Comparison of ENCODE assay signal across 8 cellular contexts in genomic region chr16:89701425-89702406, GRCh38. TPM values are rescaled to one million over a fixed set of nuclear protein-coding genes. Genes with fewer than 3 reads are reported as not detected.
DNase-seq lines count a peak whose midpoint lies in the region; ATAC-seq and TF ChIP-seq lines count a peak whose summit lies in the region.

Gene SPATA2L, minus strand, starts transcription at chr16:89701705. Its CDS starts 473 bp downstream, at chr16:89701232.

- no peak within 1 kb of the TSS for H3K27ac Mint-ChIP-seq in activated naive CD8-positive, alpha-beta T cell treated with anti-CD3 and anti-CD28 coated beads, Interleukin-2, amount 50 U/mL, for 24 hours

- no peaks in the 10 kb centered on the region for H3K36me3 ChIP-seq in upper lobe of right lung

- H3K4me3 ChIP-seq in upper lobe of right lung: peak within 1 kb of the TSS; percentile 70

- no peaks in the 10 kb centered on the region for H3K27me3 Mint-ChIP-seq in activated naive CD8-positive, alpha-beta T cell treated with anti-CD3 and anti-CD28 coated beads, Interleukin-2, amount 50 U/mL, for 24 hours

- ATAC-seq in HG02623 (IDR thresholded peaks at IDR 0.05; ENCODE audit: unreplicated experiment) (peak; percentile 66), upper lobe of right lung (peak; percentile 89)
- peak; percentile 66 for ATAC-seq in activated naive CD8-positive, alpha-beta T cell treated with anti-CD3 and anti-CD28 coated beads, Interleukin-2, amount 50 U/mL, for 24 hours

- H3K4me1 ChIP-seq in upper lobe of right lung: peaks cover 18% of the 10 kb centered on the region

- TF ChIP-seq CTCF in GM12874 (IDR thresholded peaks at IDR 0.05; ENCODE audit: insufficient read depth, low read depth, low read length): peak; percentile 40
- no peak for TF ChIP-seq CTCF in upper lobe of right lung (IDR thresholded peaks at IDR 0.05)

- H3K36me3 Mint-ChIP-seq in activated naive CD8-positive, alpha-beta T cell treated with anti-CD3 and anti-CD28 coated beads, Interleukin-2, amount 50 U/mL, for 24 hours (ENCODE audit: low read depth): peaks cover 3% of the 10 kb centered on the region

- no peaks in the 10 kb centered on the region for H3K9me3 Mint-ChIP-seq in activated naive CD8-positive, alpha-beta T cell treated with anti-CD3 and anti-CD28 coated beads, Interleukin-2, amount 50 U/mL, for 24 hours

- H3K4me1 Mint-ChIP-seq in activated naive CD8-positive, alpha-beta T cell treated with anti-CD3 and anti-CD28 coated beads, Interleukin-2, amount 50 U/mL, for 24 hours: peaks cover 26% of the 10 kb centered on the region

- no peaks in the 10 kb centered on the region for H3K9me3 ChIP-seq in upper lobe of right lung

- H3K27ac ChIP-seq in upper lobe of right lung: peak within 1 kb of the TSS; percentile 84

- peak; percentile 86 for DNase-seq in NCI-H1105 treated with DMSO at 0.1 percent for 48 hours (lab: John Stamatoyannopoulos, UW)
- DNase-seq in SW 1271 (lab: John Stamatoyannopoulos, UW): peak; percentile 68 to 83
- DNase-seq in activated naive CD8-positive, alpha-beta T cell treated with anti-CD3 and anti-CD28 coated beads, Interleukin-2, amount 50 U/mL, for 24 hours: peak; percentile 97
- DNase-seq in cardiac septum (ENCODE audit: low spot score): peak; percentile 97
- DNase-seq in posterior cingulate gyrus: peak; percentile 63 to 99 (median 94)
- peak; percentile 98 for DNase-seq in upper lobe of right lung

- intact Hi-C loops in cardiac septum (cut with DNase I): loop anchor here (2.0 kb wide), 1 partner anchor 159 kb away; no protein-coding TSS in a partner anchor
- intact Hi-C loops in posterior cingulate gyrus (cut with DNase I): loop anchor here (2.0 kb wide), 2 partner anchors 15 to 159 kb away; partner anchors contain the start of gene CDK10
- intact Hi-C loops in upper lobe of right lung (cut with DNase I): no loop called here

- H3K4me3 Mint-ChIP-seq in activated naive CD8-positive, alpha-beta T cell treated with anti-CD3 and anti-CD28 coated beads, Interleukin-2, amount 50 U/mL, for 24 hours: peak within 1 kb of the TSS; percentile 73

- no peaks in the 10 kb centered on the region for H3K27me3 ChIP-seq in upper lobe of right lung

RNA-seq across cellular contexts. Expression of gene SPATA2L, which starts in this region (rescaled TPM):
- total RNA-seq in cardiac septum (4.4 TPM), upper lobe of right lung (13.3 TPM)

Comparison
In these comparisons a context has a peak if more than half of its experiments do, and no peak if none do; other contexts are left out.
1. Peak in every context shown above with its lines: DNase-seq, ATAC-seq, H3K4me3 ChIP-seq and H3K27ac ChIP-seq.